ENCODE assay signal across 8 cellular contexts in the genomic region with DNA sequence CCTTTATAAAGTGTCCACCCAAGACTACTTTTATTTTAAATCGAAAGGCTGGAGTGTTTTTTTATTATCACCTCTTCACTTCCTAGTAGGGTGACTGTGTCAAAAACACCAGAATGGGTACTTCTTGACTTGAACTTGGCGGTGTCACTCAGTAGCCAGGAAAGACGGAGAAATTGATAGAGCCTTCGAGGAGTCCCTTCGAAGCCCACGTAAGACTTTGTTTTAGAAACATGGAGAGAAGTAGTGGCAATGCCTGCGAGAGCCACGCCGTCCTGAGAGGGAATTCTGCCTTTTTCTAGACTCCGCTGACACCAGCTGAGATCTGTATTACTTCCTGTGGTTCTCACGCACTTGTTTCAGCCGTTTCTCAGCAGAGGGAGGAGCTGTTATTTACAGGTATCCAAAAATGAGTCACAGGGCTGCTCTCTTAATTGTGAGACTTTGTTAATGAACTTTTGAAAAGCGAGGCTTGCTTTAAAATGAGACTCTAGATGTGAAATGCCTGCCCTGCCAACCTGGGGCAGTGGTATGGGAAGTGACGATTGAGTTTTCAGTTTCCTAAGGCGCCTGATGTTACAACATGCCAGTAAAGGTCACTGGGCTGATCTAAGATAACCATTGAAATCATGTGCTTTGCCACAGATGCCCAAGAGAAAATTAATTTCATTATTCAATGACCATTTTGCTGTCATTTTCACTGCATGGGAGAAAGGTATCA. TPM values are rescaled to one million over a fixed set of nuclear protein-coding genes. Genes with fewer than 3 reads are reported as not detected.
DNase-seq lines count a peak whose midpoint lies in the region; ATAC-seq and TF ChIP-seq lines count a peak whose summit lies in the region.

No MANE protein-coding gene starts in this region.

- POLR2A ChIA-PET in HCT116 (lab: Charles Lee): no interaction called here

- ATAC-seq in HCT116 (peak; percentile 21), omental fat pad (ENCODE audit: low FRiP score) (peak; percentile 51)

- TF ChIP-seq POLR2A in HCT116 (IDR thresholded peaks at IDR 0.05; ENCODE audit: borderline replicate concordance, extremely low read depth, insufficient read depth, insufficient read length) (no peak), esophagus squamous epithelium (IDR thresholded peaks at IDR 0.05) (peak in 2 of 4 donors; percentile 36 to 58)

- peaks cover 9% of the 10 kb centered on the region for H3K4me1 Mint-ChIP-seq in type B pancreatic cell (ENCODE audit: unreplicated experiment)

- TF ChIP-seq CTCF in GM10266 (IDR thresholded peaks at IDR 0.05; ENCODE audit: control insufficient read depth, insufficient read depth, low read depth, missing control alignments) (no peak), HCT116 (IDR thresholded peaks at IDR 0.05 in 2 of 3, conservative IDR thresholded peaks at IDR 0.05 in 1 of 3; ENCODE audit: borderline replicate concordance in 1 of 3, insufficient read depth in 1 of 3, low read depth in 2 of 3, low read length in 2 of 3) (no peak), esophagus squamous epithelium (IDR thresholded peaks at IDR 0.05) (peak in 2 of 6 experiments; percentile 1 to 5), omental fat pad (IDR thresholded peaks at IDR 0.05) (no peak), type B pancreatic cell (conservative IDR thresholded peaks at IDR 0.05) (no peak)

- H3K9me3 ChIP-seq in HCT116 (ENCODE audit: control insufficient read depth in 1 of 2, insufficient read depth in 1 of 2, low read depth in 1 of 2, low read length in 2 of 2) (no peaks in the 10 kb centered on the region), esophagus squamous epithelium (no peaks in the 10 kb centered on the region)

- H3K4me3 ChIP-seq in HCT116 (replicated peaks in 1 of 2; ENCODE audit: low read depth in 1 of 2, low read length in 2 of 2): peak overlapping the region; percentile 55 to 70
- peak overlapping the region; percentile 69 to 90 (median 79) for H3K4me3 ChIP-seq in esophagus squamous epithelium

- WGBS in esophagus squamous epithelium, 2 donors: 4 to 5% methylated on average over 15 of the region's 15 CpGs

- no peak for TF ChIP-seq RAD21 in HCT116 (IDR thresholded peaks at IDR 0.05; ENCODE audit: low read depth)

- peak overlapping the region; percentile 42 for H3K27ac Mint-ChIP-seq in type B pancreatic cell

- H3K79me2 ChIP-seq in HCT116 (ENCODE audit: insufficient read depth, low read length): no peaks in the 10 kb centered on the region

- H3K4me1 ChIP-seq in HCT116 (ENCODE audit: control insufficient read depth in 1 of 2, insufficient read depth in 2 of 2, low read length in 2 of 2) (peaks cover 0 to 21% of the 10 kb centered on the region in 2 experiments; a peak in 2 of 4 replicates), esophagus squamous epithelium (peaks cover 0 to 32% (median 8%) of the 10 kb centered on the region in 3 donors)

- H3K9ac ChIP-seq in HCT116 (ENCODE audit: low read length): peak overlapping the region; percentile 55

- intact Hi-C loops in HCT116 (cut with micrococcal nuclease) (no loop called here), esophagus squamous epithelium (cut with DNase I) (no loop called here)

- no peaks in the 10 kb centered on the region for H3K36me3 Mint-ChIP-seq in type B pancreatic cell

- H3K4me3 Mint-ChIP-seq in type B pancreatic cell: peak overlapping the region; percentile 88

- H3K9me3 Mint-ChIP-seq in type B pancreatic cell: no peaks in the 10 kb centered on the region

- DNase-seq in GM10266 (ENCODE audit: extremely low spot score): peak; percentile 72
- DNase-seq in HCT116 (ENCODE audit: low read depth, low spot score): no peak
- peak; percentile 70 for DNase-seq in MV-4-11 (lab: John Stamatoyannopoulos, UW)
- peak; percentile 21 to 54 for DNase-seq in activated CD8-positive, alpha-beta memory T cell treated with anti-CD3 and anti-CD28 coated beads for 4 hours (ENCODE audit: low read depth in 2 of 2)
- DNase-seq in esophagus squamous epithelium (lab: John Stamatoyannopoulos, UW): no peak
- DNase-seq in omental fat pad (ENCODE audit: low spot score): no peak
- DNase-seq in type B pancreatic cell (ENCODE audit: extremely low spot score, unreplicated experiment): no peak
- DNase-seq in NCI-H1930 (lab: John Stamatoyannopoulos, UW): no peak

- CTCF ChIA-PET in HCT116 (lab: Charles Lee): no interaction called here

- H3K27me3 ChIP-seq in HCT116 (ENCODE audit: insufficient read depth, low read length) (no peaks in the 10 kb centered on the region), esophagus squamous epithelium (no peaks in the 10 kb centered on the region)

- H2AFZ ChIP-seq in HCT116 (ENCODE audit: low read depth, low read length, poor library complexity, severe bottlenecking): peak overlapping the region; percentile 99

- H4K20me1 ChIP-seq in HCT116 (ENCODE audit: insufficient read depth): no peaks in the 10 kb centered on the region

- H3K27ac ChIP-seq in HCT116 (ENCODE audit: low read depth, low read length): no peak overlapping the region
- peak overlapping the region; percentile 77 to 88 (median 82) for H3K27ac ChIP-seq in esophagus squamous epithelium

- peaks cover 80% of the 10 kb centered on the region for H3K27me3 Mint-ChIP-seq in type B pancreatic cell

- peak overlapping the region; percentile 95 for H3K4me2 ChIP-seq in HCT116 (ENCODE audit: low read length)

- TSS peak; percentile 27 for BruUV-seq in HCT116 (replicated peaks; lab: Mats Ljungman, UMichigan)

- no peaks in the 10 kb centered on the region for H3K9me2 ChIP-seq in HCT116 (ENCODE audit: insufficient read depth)

- RAD21 ChIA-PET in HCT116 (lab: Charles Lee; ENCODE audit: low non-redundant PET in 1 of 2, low total read pairs in 2 of 2, uncharacterized antibody in 2 of 2, unreplicated experiment in 2 of 2): no interaction called here

- H3K36me3 ChIP-seq in HCT116 (ENCODE audit: control insufficient read depth in 1 of 2, insufficient read depth in 2 of 2, low read length in 2 of 2) (no peaks in the 10 kb centered on the region), esophagus squamous epithelium (no peaks in the 10 kb centered on the region)

TF ChIP-seq in HCT116, 20 proteins besides CTCF, POLR2A, EP300 and RAD21:
- no peak for TF ChIP-seq EZH2phosphoT487 (IDR thresholded peaks at IDR 0.05; ENCODE audit: borderline replicate concordance)
- TF ChIP-seq, protein P1, sequence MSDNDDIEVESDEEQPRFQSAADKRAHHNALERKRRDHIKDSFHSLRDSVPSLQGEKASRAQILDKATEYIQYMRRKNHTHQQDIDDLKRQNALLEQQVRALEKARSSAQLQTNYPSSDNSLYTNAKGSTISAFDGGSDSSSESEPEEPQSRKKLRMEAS (IDR thresholded peaks at IDR 0.05): peak; percentile 33

RNA-seq across cellular contexts. Expression of gene STX11, which starts 0.9 kb away (rescaled TPM):
- 0.69 TPM for total RNA-seq in HCT116 (2021; ENCODE audit: unreplicated experiment)
- polyA plus RNA-seq in HCT116 (2012): 0.57 and 0.65 TPM in 2 replicates
- 10 to 100 TPM in 2 of 4 donors, 1 to 10 TPM in 2; 9.3 to 15.4 (median 11.2) TPM for total RNA-seq in esophagus squamous epithelium
- 100 to 1,000 TPM in 3 of 4 donors, 10 to 100 TPM in 1; 34.5 to 156 (median 113) TPM for total RNA-seq in omental fat pad
- total RNA-seq in type B pancreatic cell (ENCODE audit: low replicate concordance): 0.24 and 0.38 TPM in 2 replicates

RNA-seq across cellular contexts. Expression of gene SF3B5, which starts 55.8 kb away (rescaled TPM):
- total RNA-seq in HCT116 (2021; ENCODE audit: unreplicated experiment): 173 TPM
- polyA plus RNA-seq in HCT116 (2012): 224 and 267 TPM in 2 replicates
- 100 to 1,000 TPM; 135 to 201 (median 169) TPM for total RNA-seq in esophagus squamous epithelium
- total RNA-seq in omental fat pad: 100 to 1,000 TPM; 105 to 189 (median 157) TPM
- 138 and 148 TPM in 2 replicates for total RNA-seq in type B pancreatic cell (ENCODE audit: low replicate concordance)

Comparison
In these comparisons a context has a peak if more than half of its experiments do, and no peak if none do; other contexts are left out.
1. DNase-seq: peak in GM10266 (single experiment), MV-4-11 (single experiment) and activated CD8-positive, alpha-beta memory T cell treated with anti-CD3 and anti-CD28 coated beads for 4 hours (2 of 2); none in HCT116 (single experiment), esophagus squamous epithelium (single experiment), omental fat pad (single experiment), type B pancreatic cell (single experiment) and NCI-H1930 (0 of 2).